14 cellular contexts compared by ENCODE assay signal in the genomic region with DNA sequence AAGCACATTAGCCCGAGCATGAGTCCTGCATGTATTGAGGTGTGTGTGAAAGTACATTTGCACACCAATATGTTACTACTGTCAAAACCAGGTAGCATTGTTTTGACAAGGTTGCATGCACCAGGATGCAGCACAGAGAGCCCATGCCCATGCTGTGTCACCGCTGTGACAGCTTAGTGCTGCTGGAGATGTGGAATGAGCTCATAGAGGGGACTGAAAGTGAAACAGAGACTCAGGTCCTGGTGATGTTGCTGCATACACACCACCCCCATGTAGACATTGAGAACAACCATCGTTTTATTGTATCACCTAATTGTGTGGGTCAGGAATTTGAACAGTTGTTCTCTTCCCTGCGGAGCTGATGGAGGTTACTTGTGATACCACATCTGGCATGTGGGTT. TPM values are rescaled to one million over a fixed set of nuclear protein-coding genes. Genes with fewer than 3 reads are reported as not detected.
DNase-seq lines count a peak whose midpoint lies in the region; ATAC-seq and FAIRE-seq lines count a peak whose summit lies in the region.
"Had no signal": no experiment of that assay in that cellular context is flagged by ENCODE, and none has a peak within 500 bp of the region (broad histone marks: within the 10 kb centered on the region; RNA-seq: fewer than 3 reads in every experiment).

No MANE protein-coding gene starts in this region.

- H2BK15ac ChIP-seq in mesenchymal stem cell (ENCODE audit: low read depth, poor library complexity, severe bottlenecking), result no peak overlapping the region

- ATAC-seq in GM19351 (IDR thresholded peaks at IDR 0.05; ENCODE audit: unreplicated experiment) (peak; percentile 98), HG03432 (IDR thresholded peaks at IDR 0.05; ENCODE audit: unreplicated experiment) (peak; percentile 90), HG03025 (IDR thresholded peaks at IDR 0.05; ENCODE audit: low FRiP score, unreplicated experiment) (no peak)
- ATAC-seq: CD8-positive, alpha-beta T cell; esophagus mucosa had no signal

- H3K27me3 ChIP-seq in mesenchymal stem cell (ENCODE audit: control insufficient read depth in 1 of 2, insufficient read depth in 1 of 2, low read length in 2 of 2), result peaks cover 11 to 64% of the 10 kb centered on the region in 2 experiments
- H3K27me3 ChIP-seq: breast epithelium, right atrium auricular region, vagina had no signal

- H4K8ac ChIP-seq in mesenchymal stem cell (ENCODE audit: low read length), result no peak overlapping the region

- H3K4me2 ChIP-seq in mesenchymal stem cell (ENCODE audit: low read length, poor library complexity, severe bottlenecking), result no peak overlapping the region

- no peak overlapping the region for H2AK5ac ChIP-seq in mesenchymal stem cell (ENCODE audit: low read length, severe bottlenecking)

- H3K36me3 ChIP-seq in mesenchymal stem cell (ENCODE audit: control insufficient read depth in 1 of 2, insufficient read depth in 2 of 2, low read depth in 1 of 2, low read length in 2 of 2), result no peaks in the 10 kb centered on the region
- H3K36me3 ChIP-seq: breast epithelium, right atrium auricular region, vagina had no signal

- DNase-seq in GM18507 (ENCODE audit: extremely low spot score, insufficient read length, low read depth) (peak; percentile 20), mesenchymal stem cell (peak; percentile 19), NCI-H1930 (lab: John Stamatoyannopoulos, UW) (no peak), NCI-H446 (lab: John Stamatoyannopoulos, UW) (no peak), DMS79 (lab: John Stamatoyannopoulos, UW) (no peak)
- DNase-seq: activated CD8-positive, alpha-beta memory T cell treated with anti-CD3 and anti-CD28 coated beads, Interleukin-2, amount 50 U/mL, for 4 hours; CD8-positive, alpha-beta T cell had no signal

- H3K79me1 ChIP-seq in mesenchymal stem cell (replicated peaks; ENCODE audit: low read length, poor library complexity, severe bottlenecking), result no peaks in the 10 kb centered on the region

- no peak overlapping the region for H3K27ac ChIP-seq in mesenchymal stem cell (ENCODE audit: low read length, poor library complexity, severe bottlenecking)
- H3K27ac ChIP-seq: breast epithelium, right atrium auricular region, vagina had no signal

- H2BK120ac ChIP-seq in mesenchymal stem cell (ENCODE audit: low read depth, low read length), result no peak overlapping the region

- peak; percentile 56 for FAIRE-seq in GM18507 (lab: Jason Lieb, UNC)

- no peak overlapping the region for H3K23ac ChIP-seq in mesenchymal stem cell (ENCODE audit: low read length in 2 of 2)

- H3K9me3 ChIP-seq in mesenchymal stem cell (ENCODE audit: control insufficient read depth, low read length), result no peaks in the 10 kb centered on the region
- H3K9me3 ChIP-seq: breast epithelium, right atrium auricular region, vagina had no signal

- no peak overlapping the region for H3K4ac ChIP-seq in mesenchymal stem cell (ENCODE audit: low read depth in 1 of 2, low read length in 2 of 2)

- H2BK5ac ChIP-seq in mesenchymal stem cell (ENCODE audit: low read depth, low read length, poor library complexity, severe bottlenecking), result no peak overlapping the region

- H2BK12ac ChIP-seq in mesenchymal stem cell (ENCODE audit: low read length in 2 of 2), result no peak overlapping the region

- 92% methylated on average over 4 of the region's 4 CpGs for WGBS in mesenchymal stem cell

- no peak overlapping the region for H2AFZ ChIP-seq in mesenchymal stem cell (ENCODE audit: low read depth, low read length)

- H4K91ac ChIP-seq in mesenchymal stem cell (ENCODE audit: low read length), result no peak overlapping the region

- H3K4me3 ChIP-seq in mesenchymal stem cell (ENCODE audit: insufficient read depth in 1 of 2, low read depth in 1 of 2, low read length in 2 of 2), result no peak overlapping the region
- H3K4me3 ChIP-seq: breast epithelium, right atrium auricular region, vagina had no signal

- no peak overlapping the region for H3K18ac ChIP-seq in mesenchymal stem cell (ENCODE audit: low read depth in 1 of 2, low read length in 2 of 2)

- peaks cover 28% of the 10 kb centered on the region for H3K4me1 ChIP-seq in mesenchymal stem cell (ENCODE audit: control insufficient read depth, insufficient read depth, low read depth, low read length)

- no peak overlapping the region for H3K14ac ChIP-seq in mesenchymal stem cell (ENCODE audit: low read length in 2 of 2)

- no peak overlapping the region for H3K9ac ChIP-seq in mesenchymal stem cell (ENCODE audit: low read length)

RNA-seq across cellular contexts. Expression of gene GADD45G, which starts 53.0 kb away (rescaled TPM):
- polyA plus RNA-seq in mesenchymal stem cell (2013, experiment 1 of 2), result 5.9 TPM
- 5.1 TPM for polyA plus RNA-seq in mesenchymal stem cell (2013, experiment 2 of 2)

Comparison
In these comparisons a context has a peak if more than half of its experiments do, and no peak if none do; other contexts are left out.
1. DNase-seq: peak in GM18507 (single experiment) and mesenchymal stem cell (single experiment); none in NCI-H1930 (0 of 2), NCI-H446 (0 of 2) and DMS79 (single experiment).